11 cellular contexts compared by ENCODE assay signal in genomic region chr7:1055491-1056005, GRCh38. TPM values are rescaled to one million over a fixed set of nuclear protein-coding genes. Genes with fewer than 3 reads are reported as not detected.
DNase-seq lines count a peak whose midpoint lies in the region; ATAC-seq, FAIRE-seq and TF ChIP-seq lines count a peak whose summit lies in the region.
"Had no signal": no experiment of that assay in that cellular context is flagged by ENCODE, and none has a peak within 500 bp of the region (broad histone marks: within the 10 kb centered on the region; RNA-seq: fewer than 3 reads in every experiment).

No MANE protein-coding gene starts in this region.

- H3K4me1 ChIP-seq in A673 (ENCODE audit: insufficient read depth, low read length, poor library complexity, severe bottlenecking) (peaks cover 47% of the 10 kb centered on the region), neuronal stem cell (ENCODE audit: control insufficient read depth in 2 of 2, insufficient read depth in 1 of 2, low read depth in 1 of 2, low read length in 2 of 2) (peaks cover 24 to 43% of the 10 kb centered on the region in 2 donors)

- H3K9ac ChIP-seq in neuronal stem cell (ENCODE audit: low read depth, low read length, poor library complexity) = peak overlapping the region; percentile 40

- H2AK5ac ChIP-seq in neuronal stem cell (ENCODE audit: low read depth, low read length) = peak overlapping the region; percentile 66

- BruUV-seq in A673 (replicated peaks; lab: Mats Ljungman, UMichigan) = no TSS peak

- H3K27ac ChIP-seq in A673 (ENCODE audit: low read depth, low read length, poor library complexity, severe bottlenecking) (peak overlapping the region; percentile 68), HL-60 (replicated peaks) (peak overlapping the region; percentile 31; the same call in 1 of the 2 replicates), neuronal stem cell (replicated peaks; ENCODE audit: low read length) (no peak overlapping the region)
- H3K27ac ChIP-seq: SJSA1 had no signal

- H3K9me3 ChIP-seq in A673 (ENCODE audit: low read depth, low read length, poor library complexity, severe bottlenecking) = no peaks in the 10 kb centered on the region
- H3K9me3 ChIP-seq in neuronal stem cell (replicated peaks in 1 of 2; ENCODE audit: control insufficient read depth in 2 of 2, insufficient read depth in 1 of 2, low read depth in 1 of 2, low read length in 2 of 2) = no peaks in the 10 kb centered on the region
- H3K9me3 ChIP-seq: SJSA1 had no signal

- DNase-seq in A673 (ENCODE audit: low spot score) = no peak
- no peak for DNase-seq in HL-60 (ENCODE audit: low read depth in 1 of 2, low spot score in 1 of 2)
- no peak for DNase-seq in choroid plexus epithelial cell (ENCODE audit: low read depth)
- no peak for DNase-seq in neuronal stem cell (ENCODE audit: low spot score)
- no peak for DNase-seq in activated CD8-positive, alpha-beta memory T cell treated with anti-CD3 and anti-CD28 coated beads, Interleukin-2, amount 50 U/mL, for 48 hours
- no peak for DNase-seq in D721Med (ENCODE audit: insufficient read length, low spot score)
- DNase-seq: NCI-H1105, NCI-H69 had no signal

- H3K14ac ChIP-seq in neuronal stem cell (ENCODE audit: low read length) = peak overlapping the region; percentile 3

- no peak overlapping the region for H4K91ac ChIP-seq in neuronal stem cell (ENCODE audit: low read depth, low read length, poor library complexity)

- no peak for FAIRE-seq in D721Med (lab: Jason Lieb, UNC)

- intact Hi-C loops in A673 (cut with micrococcal nuclease; ENCODE audit: unreplicated experiment) = no loop called here

- no peaks in the 10 kb centered on the region for H3K27me3 ChIP-seq in A673 (replicated peaks; ENCODE audit: insufficient read depth, low read depth, low read length, poor library complexity)
- no peaks in the 10 kb centered on the region for H3K27me3 ChIP-seq in HL-60 (ENCODE audit: insufficient read depth, poor library complexity, severe bottlenecking)
- no peaks in the 10 kb centered on the region for H3K27me3 ChIP-seq in neuronal stem cell (ENCODE audit: control insufficient read depth in 3 of 3, insufficient read depth in 3 of 3, low read depth in 1 of 3, low read length in 3 of 3)
- H3K27me3 ChIP-seq: SJSA1 had no signal

- peaks cover 11% of the 10 kb centered on the region for H3K79me1 ChIP-seq in neuronal stem cell (ENCODE audit: low read depth, low read length)

- H3K4ac ChIP-seq in neuronal stem cell (ENCODE audit: low read length) = peak overlapping the region; percentile 80

- H2BK120ac ChIP-seq in neuronal stem cell (ENCODE audit: low read depth, low read length) = no peak overlapping the region

- TF ChIP-seq CTCF in A673 (conservative IDR thresholded peaks at IDR 0.05; ENCODE audit: low read depth, low read length) (no peak), HL-60 (IDR thresholded peaks at IDR 0.05; ENCODE audit: insufficient read depth, low read length) (no peak), choroid plexus epithelial cell (conservative IDR thresholded peaks at IDR 0.05; ENCODE audit: low read depth, low read length) (no peak), D721Med (IDR thresholded peaks at IDR 0.05; ENCODE audit: insufficient read depth, missing control alignments) (no peak)

- peak overlapping the region; percentile 80 for H3K23ac ChIP-seq in neuronal stem cell (ENCODE audit: low read depth, low read length, poor library complexity)

- WGBS in neuronal stem cell (ENCODE audit: extremely low coverage in 2 of 2, insufficient read length in 2 of 2, insufficient replicate concordance in 1 of 2), 2 donors = no CpG with 5 or more reads among the region's 18 CpGs

- ATAC-seq in HG02973 (IDR thresholded peaks at IDR 0.05; ENCODE audit: unreplicated experiment) = no peak
- no peak for ATAC-seq in GM18511 (IDR thresholded peaks at IDR 0.05; ENCODE audit: unreplicated experiment)

- H3K36me3 ChIP-seq in A673 (ENCODE audit: insufficient read depth, low read length, poor library complexity, severe bottlenecking) (no peaks in the 10 kb centered on the region), neuronal stem cell (replicated peaks in 1 of 2; ENCODE audit: control insufficient read depth in 2 of 2, insufficient read depth in 2 of 2, low read length in 2 of 2) (peaks cover 7 to 9% of the 10 kb centered on the region in 2 donors)

- no peak overlapping the region for H3K4me2 ChIP-seq in neuronal stem cell (ENCODE audit: insufficient read depth, low read length, poor library complexity, severe bottlenecking)

- POLR2A ChIA-PET in A673 (lab: Charles Lee; ENCODE audit: low non-redundant PET) = no interaction called here

- peak overlapping the region; percentile 94 for H3K18ac ChIP-seq in neuronal stem cell (ENCODE audit: low read length)

- H3K4me3 ChIP-seq in A673 (ENCODE audit: low read depth, low read length, poor library complexity, severe bottlenecking) (peak overlapping the region; percentile 32), HL-60 (replicated peaks; ENCODE audit: insufficient read depth, low read length) (no peak overlapping the region), choroid plexus epithelial cell (ENCODE audit: low read depth, low read length) (peak overlapping the region; percentile 17), neuronal stem cell (ENCODE audit: low read length in 2 of 2) (no peak overlapping the region)
- H3K4me3 ChIP-seq: SJSA1 had no signal

- peak overlapping the region; percentile 44 for H2BK5ac ChIP-seq in neuronal stem cell (ENCODE audit: low read length)

- no peak overlapping the region for H4K8ac ChIP-seq in neuronal stem cell (ENCODE audit: low read depth, low read length)

- peak overlapping the region; percentile 67 for H2BK12ac ChIP-seq in neuronal stem cell (ENCODE audit: low read length)

- no peak overlapping the region for H2AFZ ChIP-seq in neuronal stem cell (ENCODE audit: low read length)

- peak overlapping the region; percentile 21 for H2BK15ac ChIP-seq in neuronal stem cell (ENCODE audit: low read length)

- CTCF ChIA-PET in A673 (lab: Charles Lee) = no interaction called here

RNA-seq across cellular contexts. Expression of gene GPR146, which starts 11.2 kb away (rescaled TPM):
- total RNA-seq in A673 (2021) = 0.95 and 2.4 TPM in 2 replicates
- polyA plus RNA-seq in neuronal stem cell (2013, experiment 1 of 2) = 1.7 TPM
- 1.5 TPM for polyA plus RNA-seq in neuronal stem cell (2013, experiment 2 of 2)

RNA-seq across cellular contexts. Expression of gene GPER1, which starts 32.4 kb away (rescaled TPM):
- total RNA-seq in A673 (2021) = 0.37 and 0.63 TPM in 2 replicates
- polyA plus RNA-seq in neuronal stem cell (2013, experiment 1 of 2) = 0.63 TPM
- 0.66 TPM for polyA plus RNA-seq in neuronal stem cell (2013, experiment 2 of 2)
- total RNA-seq: SJSA1 had no signal

Comparison
In these comparisons a context has a peak if more than half of its experiments do, and no peak if none do; other contexts are left out.
1. H3K4me3 ChIP-seq: peak in A673 (single experiment) and choroid plexus epithelial cell (single experiment); none in HL-60 (single experiment) and neuronal stem cell (0 of 2).